8 cellular contexts compared by ENCODE assay signal in the genomic region with DNA sequence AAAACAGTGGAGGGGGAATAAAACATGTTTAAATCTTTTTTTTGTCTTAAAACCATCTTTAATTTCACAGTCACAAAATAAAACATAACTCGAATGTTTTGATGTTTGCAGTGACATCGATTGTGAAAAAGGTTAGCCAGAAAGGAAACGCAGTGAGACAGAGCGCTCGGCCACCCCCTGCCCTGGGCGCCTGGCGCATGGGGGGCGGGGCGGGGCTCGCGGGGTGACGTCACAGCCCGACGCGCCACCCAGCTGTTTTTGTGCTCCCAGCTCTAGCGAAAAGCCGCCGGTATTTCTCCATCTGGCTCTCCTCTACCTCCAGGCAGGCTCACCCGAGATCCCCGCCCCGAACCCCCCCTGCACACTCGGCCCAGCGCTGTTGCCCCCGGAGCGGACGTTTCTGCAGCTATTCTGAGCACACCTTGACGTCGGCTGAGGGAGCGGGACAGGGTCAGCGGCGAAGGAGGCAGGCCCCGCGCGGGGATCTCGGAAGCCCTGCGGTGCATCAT. TPM values are rescaled to one million over a fixed set of nuclear protein-coding genes. Genes with fewer than 3 reads are reported as not detected.
DNase-seq lines count a peak whose midpoint lies in the region; ATAC-seq, FAIRE-seq and TF ChIP-seq lines count a peak whose summit lies in the region.

A gene (plus strand): TSS at position 255 of the 509 bp plus-strand sequence. CDS start 253 bp downstream, at position 508.

- peak within 1 kb of the TSS; percentile 98 for H3K4me3 ChIP-seq in HEK293 (ENCODE audit: low read depth, low read length)
- H3K4me3 ChIP-seq in bronchial epithelial cell (ENCODE audit: low read depth, low read length) = peak within 1 kb of the TSS; percentile 92
- H3K4me3 ChIP-seq in small intestine (ENCODE audit: low read depth in 1 of 2, low read length in 2 of 2) = peak within 1 kb of the TSS; percentile 53 to 69

- H3K27me3 Mint-ChIP-seq in activated B cell treated with CpG ODN at 0.5 μM for 24 hours (peaks cover 19% of the 10 kb centered on the region), immature natural killer cell (ENCODE audit: low read depth in 3 of 3) (peaks cover 19 to 32% (median 28%) of the 10 kb centered on the region in 3 donors)

- H3K27ac Mint-ChIP-seq in activated B cell treated with CpG ODN at 0.5 μM for 24 hours (peak within 1 kb of the TSS; percentile 46), immature natural killer cell (peak within 1 kb of the TSS; percentile 96 to 100 (median 98))

- H3K4me1 Mint-ChIP-seq in activated B cell treated with CpG ODN at 0.5 μM for 24 hours (peaks cover 17% of the 10 kb centered on the region), immature natural killer cell (peaks cover 36 to 37% of the 10 kb centered on the region in 2 donors)

- peaks cover 0 to 3% of the 10 kb centered on the region in 2 experiments; a peak in 2 of 3 replicates for H3K36me3 ChIP-seq in HEK293 (ENCODE audit: control insufficient read depth in 2 of 2, insufficient read depth in 1 of 2, low read length in 2 of 2)
- H3K36me3 ChIP-seq in bronchial epithelial cell (ENCODE audit: control insufficient read depth, insufficient read depth, low read length) = no peaks in the 10 kb centered on the region
- no peaks in the 10 kb centered on the region for H3K36me3 ChIP-seq in small intestine (ENCODE audit: control insufficient read depth in 2 of 2, insufficient read depth in 2 of 2, low read length in 2 of 2)

- ATAC-seq in activated B cell treated with CpG ODN at 0.5 μM for 24 hours (ENCODE audit: low read depth) = peak; percentile 74

- FAIRE-seq in bronchial epithelial cell (lab: Jason Lieb, UNC) (no peak), small intestine (lab: Jason Lieb, UNC) (no peak)

- CTCF ChIA-PET in HEK293 (lab: Yijun Ruan, JAX) = interaction anchor here (0.9 to 1.2 kb wide), 2 partner anchors 19 to 59 kb away, joined by 3 to 5 read pairs; no protein-coding TSS in a partner anchor
- CTCF ChIA-PET in activated B cell treated with CpG ODN at 0.5 μM for 24 hours (lab: Charles Lee) = no interaction called here

- intact Hi-C loops in activated B cell treated with CpG ODN at 0.5 μM for 24 hours (cut with micrococcal nuclease) = loop anchor here (1.0 to 10.0 kb wide), 4 partner anchors 152 to 962 kb away; a partner anchor contains a TSS

- H3K4me1 ChIP-seq in HEK293 (ENCODE audit: control insufficient read depth, insufficient read depth, low read length) = peaks cover 6% of the 10 kb centered on the region
- H3K4me1 ChIP-seq in small intestine (ENCODE audit: control insufficient read depth in 2 of 2, insufficient read depth in 1 of 2, low read depth in 1 of 2, low read length in 1 of 2) = peaks cover 2% of the 10 kb centered on the region in 2 donors

- H3K9me3 Mint-ChIP-seq in activated B cell treated with CpG ODN at 0.5 μM for 24 hours = no peaks in the 10 kb centered on the region
- no peaks in the 10 kb centered on the region for H3K9me3 Mint-ChIP-seq in immature natural killer cell

- H3K4me3 Mint-ChIP-seq in activated B cell treated with CpG ODN at 0.5 μM for 24 hours = peak within 1 kb of the TSS; percentile 91
- peak within 1 kb of the TSS; percentile 92 to 96 (median 94) for H3K4me3 Mint-ChIP-seq in immature natural killer cell

- H3K36me3 Mint-ChIP-seq in activated B cell treated with CpG ODN at 0.5 μM for 24 hours (ENCODE audit: low read depth) (no peaks in the 10 kb centered on the region), immature natural killer cell (no peaks in the 10 kb centered on the region)

- H3K27ac ChIP-seq in HEK293 (ENCODE audit: extremely low read depth, low read depth, low read length) = peak within 1 kb of the TSS; percentile 93
- H3K27ac ChIP-seq in small intestine (ENCODE audit: low read depth in 1 of 2, low read length in 1 of 2) = peak within 1 kb of the TSS; percentile 96 to 98

- POLR2A ChIA-PET in HEK293 (lab: Yijun Ruan, JAX) (interaction anchor here (0.8 to 1.5 kb wide), 5 partner anchors 43 to 504 kb away, joined by 3 to 5 read pairs (median 3); no protein-coding TSS in a partner anchor), activated B cell treated with CpG ODN at 0.5 μM for 24 hours (lab: Charles Lee) (no interaction called here)

- H3K27me3 ChIP-seq in bronchial epithelial cell (ENCODE audit: control insufficient read depth, insufficient read depth, low read length) = no peaks in the 10 kb centered on the region
- H3K27me3 ChIP-seq in small intestine (ENCODE audit: control insufficient read depth in 2 of 2, insufficient read depth in 2 of 2, low read length in 2 of 2) = no peaks in the 10 kb centered on the region

- H3K9me3 ChIP-seq in HEK293 (ENCODE audit: control insufficient read depth, insufficient read depth, low read depth, low read length) (no peaks in the 10 kb centered on the region), small intestine (ENCODE audit: control insufficient read depth, low read depth) (no peaks in the 10 kb centered on the region)

- WGBS in small intestine, 3 donors = 0% methylated on average over 34 to 36 of the region's 36 CpGs

- DNase-seq in ELF-1 (ENCODE audit: low read depth, low spot score) (peak; percentile 93), NCI-H146 treated with DMSO at 0.1 percent for 48 hours (lab: John Stamatoyannopoulos, UW; ENCODE audit: unreplicated experiment) (peak; percentile 90), activated B cell treated with CpG ODN at 0.5 μM for 24 hours (peak; percentile 59), bronchial epithelial cell (ENCODE audit: low read depth) (peak; percentile 58), immature natural killer cell (peak; percentile 86 to 91 (median 90)), small intestine (peak; percentile 71), foreskin melanocyte (no peak)

- no peak for TF ChIP-seq CTCF in HEK293 (tag by site-specific recombination; IDR thresholded peaks at IDR 0.05)
- no peak for TF ChIP-seq CTCF in activated B cell treated with CpG ODN at 0.5 μM for 24 hours (IDR thresholded peaks at IDR 0.05)
- TF ChIP-seq CTCF in bronchial epithelial cell (IDR thresholded peaks at IDR 0.05; ENCODE audit: insufficient read depth, low read length, severe bottlenecking) = no peak

TF ChIP-seq in HEK293, 187 proteins besides CTCF, POLR2A, EP300 and RAD21 (continues in another document):
- TF ChIP-seq, protein P1, sequence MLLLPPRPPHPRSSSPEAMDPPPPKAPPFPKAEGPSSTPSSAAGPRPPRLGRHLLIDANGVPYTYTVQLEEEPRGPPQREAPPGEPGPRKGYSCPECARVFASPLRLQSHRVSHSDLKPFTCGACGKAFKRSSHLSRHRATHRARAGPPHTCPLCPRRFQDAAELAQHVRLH (tag by site-specific recombination; IDR thresholded peaks at IDR 0.05) = no peak
- no peak for TF ChIP-seq ZNF777 (tag by site-specific recombination; IDR thresholded peaks at IDR 0.05; ENCODE audit: borderline replicate concordance)
- peak; percentile 24 for TF ChIP-seq ZIC2 (tag by site-specific recombination; IDR thresholded peaks at IDR 0.05)
- no peak for TF ChIP-seq PRDM1 (tag by site-specific recombination; IDR thresholded peaks at IDR 0.05)
- no peak for TF ChIP-seq ZNF548 (tag by site-specific recombination; IDR thresholded peaks at IDR 0.05)
- no peak for TF ChIP-seq SCRT2 (tag by site-specific recombination; IDR thresholded peaks at IDR 0.05)
- no peak for TF ChIP-seq ZXDB (tag by site-specific recombination; IDR thresholded peaks at IDR 0.05)
- TF ChIP-seq, protein P2, sequence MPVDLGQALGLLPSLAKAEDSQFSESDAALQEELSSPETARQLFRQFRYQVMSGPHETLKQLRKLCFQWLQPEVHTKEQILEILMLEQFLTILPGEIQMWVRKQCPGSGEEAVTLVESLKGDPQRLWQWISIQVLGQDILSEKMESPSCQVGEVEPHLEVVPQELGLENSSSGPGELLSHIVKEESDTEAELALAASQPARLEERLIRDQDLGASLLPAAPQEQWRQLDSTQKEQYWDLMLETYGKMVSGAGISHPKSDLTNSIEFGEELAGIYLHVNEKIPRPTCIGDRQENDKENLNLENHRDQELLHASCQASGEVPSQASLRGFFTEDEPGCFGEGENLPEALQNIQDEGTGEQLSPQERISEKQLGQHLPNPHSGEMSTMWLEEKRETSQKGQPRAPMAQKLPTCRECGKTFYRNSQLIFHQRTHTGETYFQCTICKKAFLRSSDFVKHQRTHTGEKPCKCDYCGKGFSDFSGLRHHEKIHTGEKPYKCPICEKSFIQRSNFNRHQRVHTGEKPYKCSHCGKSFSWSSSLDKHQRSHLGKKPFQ (tag by site-specific recombination; IDR thresholded peaks at IDR 0.05) = no peak
- no peak for TF ChIP-seq YY2 (tag by site-specific recombination; IDR thresholded peaks at IDR 0.05)
- TF ChIP-seq, protein P3, sequence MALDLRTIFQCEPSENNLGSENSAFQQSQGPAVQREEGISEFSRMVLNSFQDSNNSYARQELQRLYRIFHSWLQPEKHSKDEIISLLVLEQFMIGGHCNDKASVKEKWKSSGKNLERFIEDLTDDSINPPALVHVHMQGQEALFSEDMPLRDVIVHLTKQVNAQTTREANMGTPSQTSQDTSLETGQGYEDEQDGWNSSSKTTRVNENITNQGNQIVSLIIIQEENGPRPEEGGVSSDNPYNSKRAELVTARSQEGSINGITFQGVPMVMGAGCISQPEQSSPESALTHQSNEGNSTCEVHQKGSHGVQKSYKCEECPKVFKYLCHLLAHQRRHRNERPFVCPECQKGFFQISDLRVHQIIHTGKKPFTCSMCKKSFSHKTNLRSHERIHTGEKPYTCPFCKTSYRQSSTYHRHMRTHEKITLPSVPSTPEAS (tag by site-specific recombination; IDR thresholded peaks at IDR 0.05) = no peak
- TF ChIP-seq, protein P4, sequence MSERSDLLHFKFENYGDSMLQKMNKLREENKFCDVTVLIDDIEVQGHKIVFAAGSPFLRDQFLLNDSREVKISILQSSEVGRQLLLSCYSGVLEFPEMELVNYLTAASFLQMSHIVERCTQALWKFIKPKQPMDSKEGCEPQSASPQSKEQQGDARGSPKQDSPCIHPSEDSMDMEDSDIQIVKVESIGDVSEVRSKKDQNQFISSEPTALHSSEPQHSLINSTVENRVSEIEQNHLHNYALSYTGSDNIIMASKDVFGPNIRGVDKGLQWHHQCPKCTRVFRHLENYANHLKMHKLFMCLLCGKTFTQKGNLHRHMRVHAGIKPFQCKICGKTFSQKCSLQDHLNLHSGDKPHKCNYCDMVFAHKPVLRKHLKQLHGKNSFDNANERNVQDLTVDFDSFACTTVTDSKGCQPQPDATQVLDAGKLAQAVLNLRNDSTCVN (tag by site-specific recombination; optimal IDR thresholded peaks at IDR 0.05) = peak; percentile 18
- no peak for TF ChIP-seq ZNF366 (tag by site-specific recombination; conservative IDR thresholded peaks at IDR 0.05)
- TF ChIP-seq ZNF175 (tag by site-specific recombination; IDR thresholded peaks at IDR 0.05) = no peak
- no peak for TF ChIP-seq ZNF701 (tag by site-specific recombination; IDR thresholded peaks at IDR 0.05)
- no peak for TF ChIP-seq ZNF132 (tag by site-specific recombination; IDR thresholded peaks at IDR 0.05; ENCODE audit: borderline replicate concordance)
- no peak for TF ChIP-seq ZFHX2 (tag by site-specific recombination; conservative IDR thresholded peaks at IDR 0.05)

RNA-seq across cellular contexts. Expression of the gene that starts here (rescaled TPM):
- total RNA-seq in activated B cell treated with CpG ODN at 0.5 μM for 24 hours = 2.1 and 2.5 TPM in 2 replicates
- 21.3 and 32.9 TPM in 2 replicates for total RNA-seq in bronchial epithelial cell
- polyA plus RNA-seq in immature natural killer cell = 10 to 100 TPM; 50.8 to 69.3 (median 53.9) TPM
- 10 to 100 TPM; 38.9 to 59.4 (median 56.6) TPM for polyA plus RNA-seq in small intestine
